13 cellular contexts compared by ENCODE assay signal in the genomic region with DNA sequence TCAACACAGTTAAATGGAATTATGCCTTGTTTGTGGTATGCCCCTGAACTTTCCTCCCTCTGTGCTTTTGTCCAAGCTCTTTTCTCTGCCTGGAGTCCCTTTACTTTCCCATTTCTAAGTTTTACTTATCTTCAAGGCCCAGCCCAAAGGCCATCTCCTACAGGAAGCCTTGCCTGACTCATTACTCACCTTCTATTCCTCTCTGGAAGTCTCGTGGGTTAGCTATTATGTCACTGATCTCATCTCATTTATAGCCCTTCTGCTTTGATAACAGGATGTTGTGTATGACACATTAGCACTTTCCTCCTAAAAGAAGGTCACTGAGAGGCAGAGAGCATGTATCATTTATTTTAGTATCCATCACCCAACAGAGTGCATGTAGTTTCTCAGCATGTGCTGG.
DNase-seq lines count a peak whose midpoint lies in the region; ATAC-seq and TF ChIP-seq lines count a peak whose summit lies in the region.
"Had no signal": no experiment of that assay in that cellular context is flagged by ENCODE, and none has a peak within 500 bp of the region (broad histone marks: within the 10 kb centered on the region; RNA-seq: fewer than 3 reads in every experiment).

No MANE protein-coding gene starts in this region.

- H2AFZ ChIP-seq in hepatocyte: no peak overlapping the region

- DNase-seq in A673 (ENCODE audit: low spot score): peak; percentile 54
- peak; percentile 54 for DNase-seq in HFF-Myc (ENCODE audit: extremely low read depth, low read depth)
- no peak for DNase-seq in activated T-helper 1 cell treated with anti-CD3 and anti-CD28 coated beads, Interleukin-12 subunit alpha, Interleukin-12 subunit beta, Interleukin-2, Interleukin-4 antibody, amounts not matched to agents 30 ng/mL and 10 ng/mL and 1 ng/mL, durations not matched to agents 14 hours and 24 hours and 36 hours (ENCODE audit: low spot score)
- peak; percentile 69 for DNase-seq in hepatocyte (ENCODE audit: low spot score)
- DNase-seq in NCI-H1694 treated with DMSO at 0.1 percent for 48 hours (lab: John Stamatoyannopoulos, UW): no peak
- DNase-seq in NCI-H524 treated with DMSO at 0.1 percent for 48 hours (lab: John Stamatoyannopoulos, UW): no peak
- no peak for DNase-seq in transverse colon
- DNase-seq: activated T-cell treated with anti-CD3 and anti-CD28 coated beads, Interleukin-2, amount 50 U/mL, for 4 hours; heart right ventricle; NCI-H187 had no signal

- H3K36me3 Mint-ChIP-seq in activated T-helper 1 cell treated with anti-CD3 and anti-CD28 coated beads, Interleukin-12 subunit alpha, Interleukin-12 subunit beta, Interleukin-2, Interleukin-4 antibody, amounts not matched to agents 30 ng/mL and 10 ng/mL and 1 ng/mL, durations not matched to agents 14 hours and 24 hours and 36 hours (ENCODE audit: low read depth): no peaks in the 10 kb centered on the region

- 28% methylated on average over 1 of the region's 1 CpG for WGBS in hepatocyte (ENCODE audit: low lambda C conversion rate, missing lambda C conversion rate)
- WGBS in transverse colon (ENCODE audit: low coverage in 1 of 2), 2 donors: 0 to 3% methylated on average over 1 of the region's 1 CpG

- in situ Hi-C loops in transverse colon (cut with MboI; ENCODE audit: low pct_ligation_motif_present in 1 of 4, low pct_unique_long_range_greater_than_20kb in 1 of 4, low sequenced_read_pairs in 3 of 4): loop anchor here in 1 of 4 donors (10.0 kb wide), 1 partner anchor 117 kb away; no protein-coding TSS in a partner anchor

- TF ChIP-seq EP300 in transverse colon (IDR thresholded peaks at IDR 0.05; ENCODE audit: low read depth): no peak

- H3K4me3 ChIP-seq in A673 (ENCODE audit: low read depth, low read length, poor library complexity, severe bottlenecking) (no peak overlapping the region), HFF-Myc (replicated peaks; ENCODE audit: low read depth, low read length) (no peak overlapping the region), hepatocyte (no peak overlapping the region), transverse colon (no peak overlapping the region)
- H3K4me3 ChIP-seq: heart right ventricle had no signal

- no peaks in the 10 kb centered on the region for H3K9me3 Mint-ChIP-seq in activated T-helper 1 cell treated with anti-CD3 and anti-CD28 coated beads, Interleukin-12 subunit alpha, Interleukin-12 subunit beta, Interleukin-2, Interleukin-4 antibody, amounts not matched to agents 30 ng/mL and 10 ng/mL and 1 ng/mL, durations not matched to agents 14 hours and 24 hours and 36 hours
- H3K9me3 Mint-ChIP-seq: activated T-cell treated with anti-CD3 and anti-CD28 coated beads, Interleukin-2, amount 50 U/mL, for 4 hours had no signal

- TF ChIP-seq CTCF in A673 (conservative IDR thresholded peaks at IDR 0.05; ENCODE audit: low read depth, low read length): no peak
- no peak for TF ChIP-seq CTCF in HFF-Myc (IDR thresholded peaks at IDR 0.05; ENCODE audit: low read depth, low read length, missing control alignments)
- TF ChIP-seq CTCF in hepatocyte (IDR thresholded peaks at IDR 0.05; ENCODE audit: poor library complexity): no peak
- no peak for TF ChIP-seq CTCF in transverse colon (IDR thresholded peaks at IDR 0.05)

- H3K9me3 ChIP-seq in A673 (ENCODE audit: low read depth, low read length, poor library complexity, severe bottlenecking) (no peaks in the 10 kb centered on the region), hepatocyte (ENCODE audit: low read depth) (no peaks in the 10 kb centered on the region), transverse colon (no peaks in the 10 kb centered on the region)
- H3K9me3 ChIP-seq: heart right ventricle had no signal

- no peaks in the 10 kb centered on the region for H3K9me2 ChIP-seq in hepatocyte (replicated peaks; ENCODE audit: insufficient read depth)

- CTCF ChIA-PET in A673 (lab: Charles Lee): no interaction called here

- TF ChIP-seq POLR2A in transverse colon (IDR thresholded peaks at IDR 0.05): no peak

- H3K27ac ChIP-seq in A673 (ENCODE audit: low read depth, low read length, poor library complexity, severe bottlenecking): peak overlapping the region; percentile 63
- peak overlapping the region; percentile 91 for H3K27ac ChIP-seq in hepatocyte
- no peak overlapping the region for H3K27ac ChIP-seq in transverse colon
- H3K27ac ChIP-seq: heart right ventricle, HL-60 had no signal

- ATAC-seq in GM21619 (IDR thresholded peaks at IDR 0.05; ENCODE audit: unreplicated experiment): no peak
- ATAC-seq: activated T-cell treated with anti-CD3 and anti-CD28 coated beads, Interleukin-2, amount 50 U/mL, for 4 hours; sciatic nerve had no signal

- POLR2A ChIA-PET in A673 (lab: Charles Lee; ENCODE audit: low non-redundant PET): no interaction called here

- peaks cover 82% of the 10 kb centered on the region for H3K4me1 ChIP-seq in A673 (ENCODE audit: insufficient read depth, low read length, poor library complexity, severe bottlenecking)
- H3K4me1 ChIP-seq in hepatocyte (ENCODE audit: insufficient read depth): peaks cover 17% of the 10 kb centered on the region
- H3K4me1 ChIP-seq in transverse colon: peaks cover 0 to 11% (median 0%) of the 10 kb centered on the region in 4 donors

- no peaks in the 10 kb centered on the region for H4K20me1 ChIP-seq in hepatocyte (ENCODE audit: insufficient read depth, poor library complexity, severe bottlenecking)

- BruUV-seq in A673 (replicated peaks; lab: Mats Ljungman, UMichigan): no TSS peak

- no peak overlapping the region for H3K4me2 ChIP-seq in hepatocyte

- peaks cover 14% of the 10 kb centered on the region for H3K27me3 Mint-ChIP-seq in activated T-helper 1 cell treated with anti-CD3 and anti-CD28 coated beads, Interleukin-12 subunit alpha, Interleukin-12 subunit beta, Interleukin-2, Interleukin-4 antibody, amounts not matched to agents 30 ng/mL and 10 ng/mL and 1 ng/mL, durations not matched to agents 14 hours and 24 hours and 36 hours (ENCODE audit: insufficient read depth)

- no peaks in the 10 kb centered on the region for H3K79me2 ChIP-seq in hepatocyte

- peak overlapping the region; percentile 14 for H3K27ac Mint-ChIP-seq in activated T-helper 1 cell treated with anti-CD3 and anti-CD28 coated beads, Interleukin-12 subunit alpha, Interleukin-12 subunit beta, Interleukin-2, Interleukin-4 antibody, amounts not matched to agents 30 ng/mL and 10 ng/mL and 1 ng/mL, durations not matched to agents 14 hours and 24 hours and 36 hours

- intact Hi-C loops in A673 (cut with micrococcal nuclease; ENCODE audit: unreplicated experiment): no loop called here
- intact Hi-C loops in activated T-helper 1 cell treated with anti-CD3 and anti-CD28 coated beads, Interleukin-12 subunit alpha, Interleukin-12 subunit beta, Interleukin-2, Interleukin-4 antibody, amounts not matched to agents 30 ng/mL and 10 ng/mL and 1 ng/mL, durations not matched to agents 14 hours and 24 hours and 36 hours (cut with micrococcal nuclease): no loop called here
- intact Hi-C loops in transverse colon (cut with DNase I; ENCODE audit: low total_unique reads): no loop called here

- H3K36me3 ChIP-seq in A673 (ENCODE audit: insufficient read depth, low read length, poor library complexity, severe bottlenecking) (peaks cover 15% of the 10 kb centered on the region), hepatocyte (replicated peaks; ENCODE audit: insufficient read depth, low read depth) (no peaks in the 10 kb centered on the region), transverse colon (no peaks in the 10 kb centered on the region)
- H3K36me3 ChIP-seq: heart right ventricle had no signal

- H3K4me3 Mint-ChIP-seq in activated T-helper 1 cell treated with anti-CD3 and anti-CD28 coated beads, Interleukin-12 subunit alpha, Interleukin-12 subunit beta, Interleukin-2, Interleukin-4 antibody, amounts not matched to agents 30 ng/mL and 10 ng/mL and 1 ng/mL, durations not matched to agents 14 hours and 24 hours and 36 hours: no peak overlapping the region
- H3K4me3 Mint-ChIP-seq: activated T-cell treated with anti-CD3 and anti-CD28 coated beads, Interleukin-2, amount 50 U/mL, for 4 hours had no signal

- H3K27me3 ChIP-seq in A673 (replicated peaks; ENCODE audit: insufficient read depth, low read depth, low read length, poor library complexity) (no peaks in the 10 kb centered on the region), hepatocyte (no peaks in the 10 kb centered on the region), transverse colon (peaks cover 8% of the 10 kb centered on the region)

- peaks cover 7% of the 10 kb centered on the region for H3K4me1 Mint-ChIP-seq in activated T-helper 1 cell treated with anti-CD3 and anti-CD28 coated beads, Interleukin-12 subunit alpha, Interleukin-12 subunit beta, Interleukin-2, Interleukin-4 antibody, amounts not matched to agents 30 ng/mL and 10 ng/mL and 1 ng/mL, durations not matched to agents 14 hours and 24 hours and 36 hours (ENCODE audit: low read depth)

Comparison
In these comparisons a context has a peak if more than half of its experiments do, and no peak if none do; other contexts are left out.
1. DNase-seq: peak in A673 (single experiment), HFF-Myc (single experiment) and hepatocyte (single experiment); none in activated T-helper 1 cell treated with anti-CD3 and anti-CD28 coated beads, Interleukin-12 subunit alpha, Interleukin-12 subunit beta, Interleukin-2, Interleukin-4 antibody, amounts not matched to agents 30 ng/mL and 10 ng/mL and 1 ng/mL, durations not matched to agents 14 hours and 24 hours and 36 hours (single experiment), NCI-H1694 treated with DMSO at 0.1 percent for 48 hours (single experiment), NCI-H524 treated with DMSO at 0.1 percent for 48 hours (single experiment) and transverse colon (single experiment).
2. H3K27ac ChIP-seq: peak in A673 (single experiment) and hepatocyte (single experiment); none in transverse colon (0 of 4).